ENCODE assay signal across 8 cellular contexts in the genomic region with DNA sequence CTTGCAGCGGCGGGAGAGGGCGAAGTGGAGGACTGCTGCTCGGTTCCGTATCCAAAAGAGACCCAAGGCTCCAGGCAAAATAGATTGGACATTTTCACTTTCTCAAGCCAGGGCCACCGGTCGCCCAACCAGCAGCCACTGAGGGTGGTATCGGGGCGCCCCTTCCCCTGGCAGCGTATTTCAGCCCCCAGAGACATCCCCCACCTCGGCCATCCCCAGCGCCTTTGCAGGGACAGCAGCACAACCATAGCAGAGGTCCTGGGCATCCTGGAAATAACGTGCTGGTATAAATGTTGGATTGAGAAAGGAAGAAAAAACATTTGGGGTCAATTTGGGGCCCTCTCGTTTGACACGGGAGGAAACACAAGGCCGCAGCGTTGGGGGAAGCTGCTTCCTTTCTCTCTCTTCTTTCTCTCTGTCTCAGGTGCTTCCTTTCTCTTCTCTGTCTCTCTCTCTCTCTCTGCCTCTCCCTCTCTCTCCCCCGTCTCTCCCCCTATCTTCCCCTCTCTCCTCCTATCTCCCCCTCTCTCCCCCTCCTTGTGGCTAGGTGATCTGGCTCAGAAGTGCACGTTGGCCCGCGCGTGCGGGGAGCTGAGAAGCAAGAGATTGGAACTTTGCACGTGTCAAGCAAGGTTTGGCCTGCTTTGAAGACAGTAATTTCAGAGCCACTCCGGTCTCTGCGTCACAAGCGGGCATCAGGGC. TPM values are rescaled to one million over a fixed set of nuclear protein-coding genes. Genes with fewer than 3 reads are reported as not detected.
A peak's percentile ranks its signal among the peaks of the same experiment; 100 is the strongest.
DNase-seq lines count a peak whose midpoint lies in the region; ATAC-seq and TF ChIP-seq lines count a peak whose summit lies in the region.

No MANE protein-coding gene starts in this region.

- no peak overlapping the region for H3K4me3 Mint-ChIP-seq in GM23338

- H3K27me3 ChIP-seq in GM23338 (ENCODE audit: insufficient read depth): peaks cover 57% of the 10 kb centered on the region
- H3K27me3 ChIP-seq in mucosa of stomach (ENCODE audit: control insufficient read depth, insufficient read depth, low read length): peaks cover 6% of the 10 kb centered on the region
- peaks cover 3% of the 10 kb centered on the region for H3K27me3 ChIP-seq in transverse colon

- H3K9me2 ChIP-seq in GM23338 (ENCODE audit: insufficient read depth): no peaks in the 10 kb centered on the region

- TF ChIP-seq EP300 in transverse colon (IDR thresholded peaks at IDR 0.05; ENCODE audit: low read depth): no peak

- no peaks in the 10 kb centered on the region; the same call in 2 of the 3 replicates for H3K36me3 Mint-ChIP-seq in GM23338 (ENCODE audit: low read depth)

- no peaks in the 10 kb centered on the region for H3K79me2 ChIP-seq in GM23338 (replicated peaks; ENCODE audit: insufficient read depth)

- H4K20me1 ChIP-seq in GM23338 (replicated peaks; ENCODE audit: insufficient read depth): no peaks in the 10 kb centered on the region

- peak; percentile 32 for ATAC-seq in GM23338
- no peak for ATAC-seq in HG03159 (IDR thresholded peaks at IDR 0.05; ENCODE audit: unreplicated experiment)

- peaks cover 16% of the 10 kb centered on the region for H3K27me3 Mint-ChIP-seq in GM23338 (ENCODE audit: insufficient read depth, low read depth, poor library complexity)

- TF ChIP-seq CTCF in GM23338 (conservative IDR thresholded peaks at IDR 0.05; ENCODE audit: low read depth in 2 of 2): no peak
- no peak for TF ChIP-seq CTCF in transverse colon (IDR thresholded peaks at IDR 0.05)

- no peak overlapping the region for H3K27ac ChIP-seq in GM23338 (ENCODE audit: low read depth)
- peak overlapping the region; percentile 59 to 74 (median 72) for H3K27ac ChIP-seq in transverse colon

- intact Hi-C loops in transverse colon (cut with DNase I; ENCODE audit: low total_unique reads): no loop called here

- H3K36me3 ChIP-seq in GM23338 (ENCODE audit: insufficient read depth) (no peaks in the 10 kb centered on the region), mucosa of stomach (ENCODE audit: control insufficient read depth, insufficient read depth, low read length) (no peaks in the 10 kb centered on the region), transverse colon (no peaks in the 10 kb centered on the region)

- 28 to 38% methylated on average over 9 to 27 of the region's 27 CpGs for WGBS in transverse colon (ENCODE audit: low coverage in 1 of 2), 2 donors

- no peak for TF ChIP-seq POLR2A in transverse colon (IDR thresholded peaks at IDR 0.05)

- peak overlapping the region; percentile 51 for H3K9ac ChIP-seq in mucosa of stomach (ENCODE audit: low read length)

- H3F3A ChIP-seq in GM23338 (replicated peaks; ENCODE audit: low read depth): peaks cover 7% of the 10 kb centered on the region

- H3K4me1 ChIP-seq in GM23338 (ENCODE audit: insufficient read depth) (peaks cover 28% of the 10 kb centered on the region), mucosa of stomach (ENCODE audit: control insufficient read depth, insufficient read depth, low read length) (no peaks in the 10 kb centered on the region), transverse colon (peaks cover 0 to 26% (median 9%) of the 10 kb centered on the region in 4 donors)

- H3K4me3 ChIP-seq in GM23338 (peak overlapping the region; percentile 82), mucosa of stomach (ENCODE audit: low read length) (no peak overlapping the region), transverse colon (peak overlapping the region; percentile 29 to 78 (median 70))

- peak overlapping the region; percentile 95 for H3K4me2 ChIP-seq in GM23338

- H2AFZ ChIP-seq in GM23338: peak overlapping the region; percentile 100

- no peak overlapping the region for H3K27ac Mint-ChIP-seq in GM23338

- DNase-seq in GM23338 (ENCODE audit: low spot score) (peak; percentile 51), T-helper 2 cell (peak in 4 of 5 experiments; percentile 8 to 70 (median 48)), transverse colon (peak; percentile 14), GM19240 (ENCODE audit: insufficient read length, low spot score) (no peak), NCI-H187 treated with DMSO at 0.1 percent for 48 hours (lab: John Stamatoyannopoulos, UW) (no peak)
- DNase-seq in central memory CD4-positive, alpha-beta T cell: peak; percentile 72

- no peaks in the 10 kb centered on the region for H3K9me3 ChIP-seq in mucosa of stomach (ENCODE audit: control insufficient read depth, low read length)
- H3K9me3 ChIP-seq in transverse colon: no peaks in the 10 kb centered on the region

- no peaks in the 10 kb centered on the region; the same call in 2 of the 3 replicates for H3K9me3 Mint-ChIP-seq in GM23338

- peaks cover 9% of the 10 kb centered on the region for H3K4me1 Mint-ChIP-seq in GM23338

- in situ Hi-C loops in transverse colon (cut with MboI; ENCODE audit: low pct_ligation_motif_present in 1 of 4, low pct_unique_long_range_greater_than_20kb in 1 of 4, low sequenced_read_pairs in 3 of 4): no loop called here

TF ChIP-seq in GM23338, 12 proteins besides CTCF, POLR2A, EP300 and RAD21 (continues in another document):
- TF ChIP-seq EZH2 (IDR thresholded peaks at IDR 0.05; ENCODE audit: low read depth, unreplicated experiment) (no peak), POLR2AphosphoS5 (IDR thresholded peaks at IDR 0.05; ENCODE audit: low read depth) (no peak), NANOG (IDR thresholded peaks at IDR 0.05; ENCODE audit: borderline replicate concordance) (no peak), ZNF331 (CRISPR knock-in tag; IDR thresholded peaks at IDR 0.05; ENCODE audit: low read depth) (no peak), ZNF114 (CRISPR knock-in tag; IDR thresholded peaks at IDR 0.05) (no peak)
- TF ChIP-seq, protein P1, sequence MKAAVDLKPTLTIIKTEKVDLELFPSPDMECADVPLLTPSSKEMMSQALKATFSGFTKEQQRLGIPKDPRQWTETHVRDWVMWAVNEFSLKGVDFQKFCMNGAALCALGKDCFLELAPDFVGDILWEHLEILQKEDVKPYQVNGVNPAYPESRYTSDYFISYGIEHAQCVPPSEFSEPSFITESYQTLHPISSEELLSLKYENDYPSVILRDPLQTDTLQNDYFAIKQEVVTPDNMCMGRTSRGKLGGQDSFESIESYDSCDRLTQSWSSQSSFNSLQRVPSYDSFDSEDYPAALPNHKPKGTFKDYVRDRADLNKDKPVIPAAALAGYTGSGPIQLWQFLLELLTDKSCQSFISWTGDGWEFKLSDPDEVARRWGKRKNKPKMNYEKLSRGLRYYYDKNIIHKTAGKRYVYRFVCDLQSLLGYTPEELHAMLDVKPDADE (IDR thresholded peaks at IDR 0.05): no peak
- TF ChIP-seq, protein P2, sequence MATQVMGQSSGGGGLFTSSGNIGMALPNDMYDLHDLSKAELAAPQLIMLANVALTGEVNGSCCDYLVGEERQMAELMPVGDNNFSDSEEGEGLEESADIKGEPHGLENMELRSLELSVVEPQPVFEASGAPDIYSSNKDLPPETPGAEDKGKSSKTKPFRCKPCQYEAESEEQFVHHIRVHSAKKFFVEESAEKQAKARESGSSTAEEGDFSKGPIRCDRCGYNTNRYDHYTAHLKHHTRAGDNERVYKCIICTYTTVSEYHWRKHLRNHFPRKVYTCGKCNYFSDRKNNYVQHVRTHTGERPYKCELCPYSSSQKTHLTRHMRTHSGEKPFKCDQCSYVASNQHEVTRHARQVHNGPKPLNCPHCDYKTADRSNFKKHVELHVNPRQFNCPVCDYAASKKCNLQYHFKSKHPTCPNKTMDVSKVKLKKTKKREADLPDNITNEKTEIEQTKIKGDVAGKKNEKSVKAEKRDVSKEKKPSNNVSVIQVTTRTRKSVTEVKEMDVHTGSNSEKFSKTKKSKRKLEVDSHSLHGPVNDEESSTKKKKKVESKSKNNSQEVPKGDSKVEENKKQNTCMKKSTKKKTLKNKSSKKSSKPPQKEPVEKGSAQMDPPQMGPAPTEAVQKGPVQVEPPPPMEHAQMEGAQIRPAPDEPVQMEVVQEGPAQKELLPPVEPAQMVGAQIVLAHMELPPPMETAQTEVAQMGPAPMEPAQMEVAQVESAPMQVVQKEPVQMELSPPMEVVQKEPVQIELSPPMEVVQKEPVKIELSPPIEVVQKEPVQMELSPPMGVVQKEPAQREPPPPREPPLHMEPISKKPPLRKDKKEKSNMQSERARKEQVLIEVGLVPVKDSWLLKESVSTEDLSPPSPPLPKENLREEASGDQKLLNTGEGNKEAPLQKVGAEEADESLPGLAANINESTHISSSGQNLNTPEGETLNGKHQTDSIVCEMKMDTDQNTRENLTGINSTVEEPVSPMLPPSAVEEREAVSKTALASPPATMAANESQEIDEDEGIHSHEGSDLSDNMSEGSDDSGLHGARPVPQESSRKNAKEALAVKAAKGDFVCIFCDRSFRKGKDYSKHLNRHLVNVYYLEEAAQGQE (IDR thresholded peaks at IDR 0.05; ENCODE audit: unreplicated experiment): no peak

RNA-seq across cellular contexts. Expression of a gene that starts 0.6 kb away (rescaled TPM):
- total RNA-seq in GM23338 (2014; rRNA removed; shearing (Covaris generic)): 2.2 and 2.3 TPM in 2 replicates
- polyA plus RNA-seq in GM23338 (2016; fragmentation: Nextera tagmentation; extraction: Ambion mirVana): 3.6 and 3.8 TPM in 2 replicates
- 10 to 100 TPM; 33.2 to 93.5 (median 66.2) TPM for total RNA-seq in transverse colon

Comparison
In these comparisons a context has a peak if more than half of its experiments do, and no peak if none do; other contexts are left out.
1. DNase-seq: peak in GM23338 (single experiment), T-helper 2 cell (4 of 5), central memory CD4-positive, alpha-beta T cell (single experiment) and transverse colon (single experiment); none in GM19240 (single experiment) and NCI-H187 treated with DMSO at 0.1 percent for 48 hours (single experiment).
2. RNA of a gene that starts 0.6 kb away (total RNA-seq): 33.2 to 93.5 TPM in transverse colon; 2.2 to 2.3 TPM in GM23338; every median in the first group is over 10 times any median in the second.